ENCODE assay signal across 15 cellular contexts in genomic region chr9:76027426-76027825, GRCh38.
DNase-seq lines count a peak whose midpoint lies in the region; ATAC-seq and TF ChIP-seq lines count a peak whose summit lies in the region.
"Had no signal": no experiment of that assay in that cellular context is flagged by ENCODE, and none has a peak within 500 bp of the region (broad histone marks: within the 10 kb centered on the region; RNA-seq: fewer than 3 reads in every experiment).

No MANE protein-coding gene starts in this region.

- H3K4me1 Mint-ChIP-seq in activated T-cell treated with anti-CD3 and anti-CD28 coated beads, Interleukin-2, amount 50 U/mL, for 4 hours (ENCODE audit: low read depth): peaks cover 67% of the 10 kb centered on the region
- H3K4me1 Mint-ChIP-seq in activated T-cell treated with anti-CD3 and anti-CD28 coated beads, Interleukin-2, amount 50 U/mL, for 72 hours (ENCODE audit: low read depth): peaks cover 63% of the 10 kb centered on the region
- H3K4me1 Mint-ChIP-seq in activated naive CD8-positive, alpha-beta T cell treated with anti-CD3 and anti-CD28 coated beads, Interleukin-2, amount 50 U/mL, for 24 hours: peaks cover 66% of the 10 kb centered on the region

- H3K27me3 Mint-ChIP-seq in activated T-cell treated with anti-CD3 and anti-CD28 coated beads, Interleukin-2, amount 50 U/mL, for 4 hours (ENCODE audit: low read depth): no peaks in the 10 kb centered on the region
- no peaks in the 10 kb centered on the region for H3K27me3 Mint-ChIP-seq in activated T-cell treated with anti-CD3 and anti-CD28 coated beads, Interleukin-2, amount 50 U/mL, for 72 hours (ENCODE audit: low read depth)
- no peaks in the 10 kb centered on the region for H3K27me3 Mint-ChIP-seq in activated naive CD8-positive, alpha-beta T cell treated with anti-CD3 and anti-CD28 coated beads, Interleukin-2, amount 50 U/mL, for 24 hours

- DNase-seq in activated T-cell treated with anti-CD3 and anti-CD28 coated beads, Interleukin-2, amount 50 U/mL, for 4 hours: no peak
- no peak for DNase-seq in activated T-cell treated with anti-CD3 and anti-CD28 coated beads, Interleukin-2, amount 50 U/mL, for 72 hours
- DNase-seq in NCI-H526 treated with DMSO at 0.1 percent for 48 hours (lab: John Stamatoyannopoulos, UW): peak; percentile 63
- no peak for DNase-seq in activated naive CD8-positive, alpha-beta T cell treated with anti-CD3 and anti-CD28 coated beads, Interleukin-2, amount 50 U/mL, for 24 hours
- peak; percentile 6 for DNase-seq in non-pigmented ciliary epithelial cell (ENCODE audit: low read depth)
- no peak for DNase-seq in Right ventricle myocardium inferior (ENCODE audit: missing footprints)
- DNase-seq in GM20000 (ENCODE audit: low spot score): no peak
- no peak for DNase-seq in DMS114 treated with DMSO at 0.1 percent for 48 hours (lab: John Stamatoyannopoulos, UW; ENCODE audit: unreplicated experiment)
- DNase-seq: activated CD8-positive, alpha-beta memory T cell treated with anti-CD3 and anti-CD28 coated beads, Interleukin-2, amount 50 U/mL, for 4 hours; foreskin fibroblast; HCEC 1CT; mesenchymal stem cell; NCI-H1930; SIG-M5 had no signal

- H3K9me3 Mint-ChIP-seq in activated T-cell treated with anti-CD3 and anti-CD28 coated beads, Interleukin-2, amount 50 U/mL, for 4 hours: no peaks in the 10 kb centered on the region
- no peaks in the 10 kb centered on the region for H3K9me3 Mint-ChIP-seq in activated T-cell treated with anti-CD3 and anti-CD28 coated beads, Interleukin-2, amount 50 U/mL, for 72 hours
- no peaks in the 10 kb centered on the region for H3K9me3 Mint-ChIP-seq in activated naive CD8-positive, alpha-beta T cell treated with anti-CD3 and anti-CD28 coated beads, Interleukin-2, amount 50 U/mL, for 24 hours

- no peak for TF ChIP-seq CTCF in GM20000 (IDR thresholded peaks at IDR 0.05; ENCODE audit: extremely low read depth, missing control alignments)

- H3K4me3 Mint-ChIP-seq in activated T-cell treated with anti-CD3 and anti-CD28 coated beads, Interleukin-2, amount 50 U/mL, for 4 hours: peak overlapping the region; percentile 47
- peak overlapping the region in 1 of 2 donors; percentile 62 for H3K4me3 Mint-ChIP-seq in activated T-cell treated with anti-CD3 and anti-CD28 coated beads, Interleukin-2, amount 50 U/mL, for 72 hours
- H3K4me3 Mint-ChIP-seq in activated naive CD8-positive, alpha-beta T cell treated with anti-CD3 and anti-CD28 coated beads, Interleukin-2, amount 50 U/mL, for 24 hours: no peak overlapping the region

- intact Hi-C loops in Right ventricle myocardium inferior (cut with DNase I): no loop called here

- peak; percentile 40 to 47 for ATAC-seq in activated T-cell treated with anti-CD3 and anti-CD28 coated beads, Interleukin-2, amount 50 U/mL, for 4 hours
- no peak for ATAC-seq in activated T-cell treated with anti-CD3 and anti-CD28 coated beads, Interleukin-2, amount 50 U/mL, for 72 hours (replicated peaks in 1 of 2)
- ATAC-seq in activated naive CD8-positive, alpha-beta T cell treated with anti-CD3 and anti-CD28 coated beads, Interleukin-2, amount 50 U/mL, for 24 hours: no peak
- no peak for ATAC-seq in Right ventricle myocardium inferior
- ATAC-seq: A549 had no signal

- no peak overlapping the region for H3K27ac Mint-ChIP-seq in activated T-cell treated with anti-CD3 and anti-CD28 coated beads, Interleukin-2, amount 50 U/mL, for 72 hours
- H3K27ac Mint-ChIP-seq in activated naive CD8-positive, alpha-beta T cell treated with anti-CD3 and anti-CD28 coated beads, Interleukin-2, amount 50 U/mL, for 24 hours: peak overlapping the region; percentile 60

- H3K36me3 Mint-ChIP-seq in activated T-cell treated with anti-CD3 and anti-CD28 coated beads, Interleukin-2, amount 50 U/mL, for 4 hours (ENCODE audit: insufficient read depth): peaks cover 2% of the 10 kb centered on the region
- H3K36me3 Mint-ChIP-seq in activated T-cell treated with anti-CD3 and anti-CD28 coated beads, Interleukin-2, amount 50 U/mL, for 72 hours (ENCODE audit: insufficient read depth in 2 of 2): peaks cover 1 to 4% of the 10 kb centered on the region in 2 donors
- H3K36me3 Mint-ChIP-seq in activated naive CD8-positive, alpha-beta T cell treated with anti-CD3 and anti-CD28 coated beads, Interleukin-2, amount 50 U/mL, for 24 hours (ENCODE audit: low read depth): peaks cover 17% of the 10 kb centered on the region

Comparison
In these comparisons a context has a peak if more than half of its experiments do, and no peak if none do; other contexts are left out.
1. ATAC-seq: peak in activated T-cell treated with anti-CD3 and anti-CD28 coated beads, Interleukin-2, amount 50 U/mL, for 4 hours (2 of 2); none in activated T-cell treated with anti-CD3 and anti-CD28 coated beads, Interleukin-2, amount 50 U/mL, for 72 hours (0 of 2), activated naive CD8-positive, alpha-beta T cell treated with anti-CD3 and anti-CD28 coated beads, Interleukin-2, amount 50 U/mL, for 24 hours (single experiment) and Right ventricle myocardium inferior (single experiment).
2. DNase-seq: peak in NCI-H526 treated with DMSO at 0.1 percent for 48 hours (single experiment) and non-pigmented ciliary epithelial cell (single experiment); none in activated T-cell treated with anti-CD3 and anti-CD28 coated beads, Interleukin-2, amount 50 U/mL, for 4 hours (single experiment), activated T-cell treated with anti-CD3 and anti-CD28 coated beads, Interleukin-2, amount 50 U/mL, for 72 hours (0 of 2), activated naive CD8-positive, alpha-beta T cell treated with anti-CD3 and anti-CD28 coated beads, Interleukin-2, amount 50 U/mL, for 24 hours (single experiment), Right ventricle myocardium inferior (single experiment), GM20000 (single experiment) and DMS114 treated with DMSO at 0.1 percent for 48 hours (single experiment).